In genomic region chr10:32005050-32005449, GRCh38 we compare ENCODE assay signal across 8 cellular contexts. TPM values are rescaled to one million over a fixed set of nuclear protein-coding genes. Genes with fewer than 3 reads are reported as not detected.
DNase-seq lines count a peak whose midpoint lies in the region; ATAC-seq and TF ChIP-seq lines count a peak whose summit lies in the region.

No MANE protein-coding gene starts in this region.

- no peaks in the 10 kb centered on the region for H3K9me3 Mint-ChIP-seq in activated CD4-positive, alpha-beta memory T cell treated with anti-CD3 and anti-CD28 coated beads, Interleukin-2, amount 10 ng/mL, durations not matched to agents 7 days and 5 days

- H3K27me3 Mint-ChIP-seq in activated CD4-positive, alpha-beta memory T cell treated with anti-CD3 and anti-CD28 coated beads, Interleukin-2, amount 10 ng/mL, durations not matched to agents 7 days and 5 days = no peaks in the 10 kb centered on the region

- 50 to 65% (median 54%) methylated on average over 4 of the region's 4 CpGs for WGBS in psoas muscle, 3 donors

- TF ChIP-seq CTCF in fibroblast of the aortic adventitia (IDR thresholded peaks at IDR 0.05; ENCODE audit: insufficient read depth, low read length) (peak; percentile 59), psoas muscle (IDR thresholded peaks at IDR 0.05) (peak; percentile 47)

- no peaks in the 10 kb centered on the region for H3K9me3 ChIP-seq in psoas muscle

- peak; percentile 42 for DNase-seq in Caki2 (ENCODE audit: low read depth)
- DNase-seq in NCI-H1105 treated with DMSO at 0.1 percent for 48 hours (lab: John Stamatoyannopoulos, UW) = peak; percentile 35
- DNase-seq in activated CD4-positive, alpha-beta memory T cell treated with anti-CD3 and anti-CD28 coated beads, Interleukin-2, amount 10 ng/mL, durations not matched to agents 7 days and 5 days = peak; percentile 29
- DNase-seq in fibroblast of the aortic adventitia (ENCODE audit: low read depth) = peak; percentile 55
- DNase-seq in psoas muscle = no peak
- DNase-seq in HPDE6-E6E7 (ENCODE audit: extremely low spot score) = no peak

- H3K4me3 ChIP-seq in fibroblast of the aortic adventitia (ENCODE audit: low read depth, low read length) = no peak overlapping the region
- H3K4me3 ChIP-seq in psoas muscle = no peak overlapping the region

- ATAC-seq in GM18867 (IDR thresholded peaks at IDR 0.05; ENCODE audit: unreplicated experiment) (peak; percentile 67), psoas muscle (peak; percentile 44 to 66 (median 54)), GM18519 (IDR thresholded peaks at IDR 0.05; ENCODE audit: low FRiP score, unreplicated experiment) (no peak)

- no peak overlapping the region for H3K27ac Mint-ChIP-seq in activated CD4-positive, alpha-beta memory T cell treated with anti-CD3 and anti-CD28 coated beads, Interleukin-2, amount 10 ng/mL, durations not matched to agents 7 days and 5 days

- H3K36me3 Mint-ChIP-seq in activated CD4-positive, alpha-beta memory T cell treated with anti-CD3 and anti-CD28 coated beads, Interleukin-2, amount 10 ng/mL, durations not matched to agents 7 days and 5 days (ENCODE audit: low read depth) = peaks cover 24% of the 10 kb centered on the region

- POLR2A ChIA-PET in activated CD4-positive, alpha-beta memory T cell treated with anti-CD3 and anti-CD28 coated beads, Interleukin-2, amount 10 ng/mL, durations not matched to agents 7 days and 5 days (lab: Charles Lee) = interaction anchor here (1.1 to 1.9 kb wide), 3 partner anchors 11 to 143 kb away, joined by 6 to 7 read pairs (median 6); no protein-coding TSS in a partner anchor

- H3K4me3 Mint-ChIP-seq in activated CD4-positive, alpha-beta memory T cell treated with anti-CD3 and anti-CD28 coated beads, Interleukin-2, amount 10 ng/mL, durations not matched to agents 7 days and 5 days = no peak overlapping the region

- H3K4me1 ChIP-seq in psoas muscle = peaks cover 15% of the 10 kb centered on the region

- intact Hi-C loops in psoas muscle (cut with DNase I) = loop anchor here (2.0 to 5.0 kb wide), 2 partner anchors 142 to 148 kb away; no protein-coding TSS in a partner anchor

- no peaks in the 10 kb centered on the region for H3K27me3 ChIP-seq in psoas muscle (ENCODE audit: insufficient read depth in 3 of 3, low read length in 2 of 3)

- CTCF ChIA-PET in activated CD4-positive, alpha-beta memory T cell treated with anti-CD3 and anti-CD28 coated beads, Interleukin-2, amount 10 ng/mL, durations not matched to agents 7 days and 5 days (lab: Charles Lee) = interaction anchor here (0.6 to 8.8 kb wide), 4 partner anchors 74 to 194 kb away, joined by 3 to 65 read pairs (median 4); no protein-coding TSS in a partner anchor

- H3K4me1 Mint-ChIP-seq in activated CD4-positive, alpha-beta memory T cell treated with anti-CD3 and anti-CD28 coated beads, Interleukin-2, amount 10 ng/mL, durations not matched to agents 7 days and 5 days = peaks cover 6% of the 10 kb centered on the region

- in situ Hi-C loops in Caki2 (cut with HindIII; ENCODE audit: low pct_unique_long_range_greater_than_20kb, low sequenced_read_pairs) = no loop called here

- H3K27ac ChIP-seq in psoas muscle = no peak overlapping the region

- peaks cover 0 to 19% of the 10 kb centered on the region in 2 donors for H3K36me3 ChIP-seq in psoas muscle (ENCODE audit: insufficient read depth in 1 of 2, low read depth in 1 of 2)

RNA-seq across cellular contexts. Expression of gene KIF5B, which starts 51.2 kb away (rescaled TPM):
- total RNA-seq in Caki2 (2014; rRNA removed; shearing (Covaris generic); ENCODE audit: low replicate concordance) = 28.8 and 33.6 TPM in 2 replicates
- total RNA-seq in activated CD4-positive, alpha-beta memory T cell treated with anti-CD3 and anti-CD28 coated beads, Interleukin-2, amount 10 ng/mL, durations not matched to agents 7 days and 5 days = 10 to 100 TPM; 79.8 to 80.8 TPM
- total RNA-seq in fibroblast of the aortic adventitia (ENCODE audit: low replicate concordance) (132 and 169 TPM in 2 replicates), psoas muscle (100 to 1,000 TPM in 2 of 4 donors, 10 to 100 TPM in 2; 87.7 to 124 (median 100) TPM)
- 100 to 1,000 TPM in 1 of 3 donors, 10 to 100 TPM in 2; 46.5 to 135 (median 47.2) TPM for polyA plus RNA-seq in psoas muscle

Comparison
In these comparisons a context has a peak if more than half of its experiments do, and no peak if none do; other contexts are left out.
1. DNase-seq: peak in Caki2 (single experiment), NCI-H1105 treated with DMSO at 0.1 percent for 48 hours (single experiment), activated CD4-positive, alpha-beta memory T cell treated with anti-CD3 and anti-CD28 coated beads, Interleukin-2, amount 10 ng/mL, durations not matched to agents 7 days and 5 days (single experiment) and fibroblast of the aortic adventitia (single experiment); none in psoas muscle (0 of 2) and HPDE6-E6E7 (single experiment).